Comparison of ENCODE assay signal across 8 cellular contexts in the genomic region with DNA sequence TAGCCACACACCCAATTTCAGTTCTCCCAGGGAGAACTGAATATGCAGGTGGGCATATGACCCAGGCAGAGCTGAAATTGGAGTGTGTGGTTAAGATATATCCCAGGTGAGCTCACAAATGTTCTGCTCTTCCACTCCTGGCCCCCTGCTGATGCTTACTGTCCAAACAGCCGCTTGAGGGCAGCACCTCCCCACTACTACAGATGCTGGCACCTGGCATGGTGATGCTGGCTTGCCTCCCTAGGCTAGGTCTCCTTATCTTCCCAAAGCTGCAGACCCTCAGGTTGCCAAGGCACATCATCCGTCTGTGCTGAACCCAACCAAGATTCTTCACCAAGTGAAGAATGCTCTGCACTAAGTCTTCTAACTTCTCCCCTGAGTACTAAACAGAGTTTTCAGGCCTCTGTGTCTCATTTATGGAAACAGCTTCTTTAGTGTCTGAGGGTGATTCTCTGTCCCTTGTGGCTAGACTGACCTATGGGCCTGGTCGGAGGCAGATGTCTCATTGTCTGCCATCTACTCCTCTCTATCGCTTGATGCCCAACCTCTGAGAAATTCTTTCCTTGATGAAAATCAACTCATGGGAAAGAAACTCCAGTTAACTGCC. TPM values are rescaled to one million over a fixed set of nuclear protein-coding genes. Genes with fewer than 3 reads are reported as not detected.
DNase-seq lines count a peak whose midpoint lies in the region; ATAC-seq and TF ChIP-seq lines count a peak whose summit lies in the region.

No MANE protein-coding gene starts in this region.

- CTCF ChIA-PET in activated CD4-positive, alpha-beta T cell treated with anti-CD3 and anti-CD28 coated beads for 36 hours (lab: Charles Lee), result interaction anchor here (0.6 to 4.6 kb wide), 34 partner anchors 11 to 907 kb away, joined by 3 to 63 read pairs (median 3); no protein-coding TSS in a partner anchor

- POLR2A ChIA-PET in activated CD4-positive, alpha-beta T cell treated with anti-CD3 and anti-CD28 coated beads for 36 hours (lab: Charles Lee), result no interaction called here

- peak; percentile 68 for ATAC-seq in HG02981 (IDR thresholded peaks at IDR 0.05; ENCODE audit: unreplicated experiment)
- peak; percentile 78 for ATAC-seq in activated CD4-positive, alpha-beta T cell treated with anti-CD3 and anti-CD28 coated beads for 36 hours

- H3K4me3 ChIP-seq in GM12865 (ENCODE audit: low read depth, low read length), result no peak overlapping the region

- no peaks in the 10 kb centered on the region for H3K36me3 Mint-ChIP-seq in activated CD4-positive, alpha-beta T cell treated with anti-CD3 and anti-CD28 coated beads for 36 hours (ENCODE audit: low read depth)

- TF ChIP-seq CTCF in GM12865 (IDR thresholded peaks at IDR 0.05; ENCODE audit: insufficient read depth, low read depth, low read length, missing control alignments), result peak; percentile 80

- intact Hi-C loops in activated CD4-positive, alpha-beta T cell treated with anti-CD3 and anti-CD28 coated beads for 36 hours (cut with DNase I, micrococcal nuclease), result loop anchor here (1.0 to 10.0 kb wide), 3 partner anchors 531 to 943 kb away; no protein-coding TSS in a partner anchor

- H3K27me3 Mint-ChIP-seq in activated CD4-positive, alpha-beta T cell treated with anti-CD3 and anti-CD28 coated beads for 36 hours, result no peaks in the 10 kb centered on the region

- H3K4me1 Mint-ChIP-seq in activated CD4-positive, alpha-beta T cell treated with anti-CD3 and anti-CD28 coated beads for 36 hours, result no peaks in the 10 kb centered on the region

- no peaks in the 10 kb centered on the region for H3K9me3 Mint-ChIP-seq in activated CD4-positive, alpha-beta T cell treated with anti-CD3 and anti-CD28 coated beads for 36 hours (ENCODE audit: low read depth)

- H3K4me3 Mint-ChIP-seq in activated CD4-positive, alpha-beta T cell treated with anti-CD3 and anti-CD28 coated beads for 36 hours, result no peak overlapping the region

- peak; percentile 73 for DNase-seq in GM12865 (ENCODE audit: low read depth)
- peak; percentile 59 for DNase-seq in NCI-H446 treated with DMSO at 0.1 percent for 48 hours (lab: John Stamatoyannopoulos, UW)
- DNase-seq in activated CD4-positive, alpha-beta T cell treated with anti-CD3 and anti-CD28 coated beads for 36 hours, result peak; percentile 84
- DNase-seq in cerebellum (ENCODE audit: low spot score), result peak; percentile 56
- peak; percentile 90 for DNase-seq in left kidney (ENCODE audit: low read depth, low spot score)
- peak; percentile 54 to 56 for DNase-seq in stimulated activated CD4-positive, alpha-beta T cell treated with anti-CD3 and anti-CD28 coated beads, Interleukin-4, amount 100 ng/mL, for 48 hours (ENCODE audit: low read depth in 2 of 2)
- no peak for DNase-seq in GF-D8 (lab: John Stamatoyannopoulos, UW)

- H3K27ac Mint-ChIP-seq in activated CD4-positive, alpha-beta T cell treated with anti-CD3 and anti-CD28 coated beads for 36 hours, result no peak overlapping the region

RNA-seq across cellular contexts. Expression of a gene that starts 27.2 kb away (rescaled TPM):
- under 1 TPM; 0.39 to 0.67 TPM for total RNA-seq in activated CD4-positive, alpha-beta T cell treated with anti-CD3 and anti-CD28 coated beads for 36 hours
- total RNA-seq in cerebellum, result not detected

RNA-seq across cellular contexts. Expression of a gene that starts 59.8 kb away (rescaled TPM):
- total RNA-seq in activated CD4-positive, alpha-beta T cell treated with anti-CD3 and anti-CD28 coated beads for 36 hours, result 1 to 10 TPM; 1.0 to 1.5 TPM
- not detected for total RNA-seq in cerebellum
